ENCODE assay signal across 25 cellular contexts in genomic region chrX:152905081-152905420, GRCh38. TPM values are rescaled to one million over a fixed set of nuclear protein-coding genes. Genes with fewer than 3 reads are reported as not detected.
A peak's percentile ranks its signal among the peaks of the same experiment; 100 is the strongest.
DNase-seq lines count a peak whose midpoint lies in the region; ATAC-seq, FAIRE-seq and TF ChIP-seq lines count a peak whose summit lies in the region.
"Had no signal": no experiment of that assay in that cellular context is flagged by ENCODE, and none has a peak within 500 bp of the region (broad histone marks: within the 10 kb centered on the region; RNA-seq: fewer than 3 reads in every experiment).

No MANE protein-coding gene starts in this region.

- POLR2A ChIA-PET in H1 (lab: Charles Lee; ENCODE audit: partially characterized antibody): no interaction called here

- H4K91ac ChIP-seq in H1 (replicated peaks; ENCODE audit: insufficient read length, low read length): no peak overlapping the region

- CTCF ChIA-PET in H1 (lab: Charles Lee; ENCODE audit: partially characterized antibody) (interaction anchor here (0.7 to 9.6 kb wide), 10 partner anchors 9 to 73 kb away, joined by 3 to 94 read pairs (median 4); no protein-coding TSS in a partner anchor), Calu3 (lab: Charles Lee) (no interaction called here)

- ATAC-seq in upper lobe of right lung (no peak), gastroesophageal sphincter (no peak)
- no peak for ATAC-seq in activated T-helper 17 cell treated with anti-CD3 and anti-CD28 coated beads, Interleukin-2, amount 50 U/mL, for 72 hours (replicated peaks)

- H4K5ac ChIP-seq in H1 (ENCODE audit: insufficient read length, low read depth, low read length): no peak overlapping the region

- no TSS peak for BruUV-seq in Calu3 (replicated peaks; lab: Mats Ljungman, UMichigan)

- no peaks in the 10 kb centered on the region for H3K4me1 Mint-ChIP-seq in activated T-helper 17 cell treated with anti-CD3 and anti-CD28 coated beads, Interleukin-2, amount 50 U/mL, for 72 hours
- peaks cover 5% of the 10 kb centered on the region for H3K4me1 Mint-ChIP-seq in Calu3 (ENCODE audit: low read depth, unreplicated experiment)
- H3K4me1 Mint-ChIP-seq: activated naive CD8-positive, alpha-beta T cell treated with anti-CD3 and anti-CD28 coated beads, Interleukin-2, amount 10 ng/mL, durations not matched to agents 7 days and 5 days; naive thymus-derived CD4-positive, alpha-beta T cell; T-cell had no signal

- no peak overlapping the region for H3K9ac ChIP-seq in H1 (replicated peaks in 1 of 4; ENCODE audit: extremely low read depth in 1 of 4, low read depth in 3 of 4, low read length in 3 of 4)

- peaks cover 0 to 25% (median 12%) of the 10 kb centered on the region in 4 experiments; a peak in 6 of 7 replicates for H3K4me1 ChIP-seq in H1 (replicated peaks in 1 of 4; ENCODE audit: control insufficient read depth in 3 of 4, insufficient read depth in 4 of 4, low read length in 3 of 4)
- H3K4me1 ChIP-seq in upper lobe of right lung: no peaks in the 10 kb centered on the region
- H3K4me1 ChIP-seq in gastroesophageal sphincter: peaks cover 0 to 4% (median 0%) of the 10 kb centered on the region in 3 donors
- H3K4me1 ChIP-seq: Caco-2, heart left ventricle, prostate gland had no signal

- intact Hi-C loops in upper lobe of right lung (cut with DNase I): no loop called here
- intact Hi-C loops in Calu3 (cut with micrococcal nuclease; ENCODE audit: unreplicated experiment): no loop called here

- H3K36me3 ChIP-seq in H1 (ENCODE audit: control insufficient read depth in 2 of 4, insufficient read depth in 4 of 4, low read length in 3 of 4) (no peaks in the 10 kb centered on the region), upper lobe of right lung (no peaks in the 10 kb centered on the region), gastroesophageal sphincter (no peaks in the 10 kb centered on the region)
- H3K36me3 ChIP-seq: heart left ventricle, prostate gland, SJSA1, tibial nerve had no signal

- no peaks in the 10 kb centered on the region for H3K79me1 ChIP-seq in H1 (ENCODE audit: low read depth, low read length)

- TF ChIP-seq CTCF in H1 (IDR thresholded peaks at IDR 0.05; ENCODE audit: control extremely low read depth in 1 of 3, insufficient read depth in 1 of 3, low read depth in 1 of 3, low read length in 3 of 3) (no peak), upper lobe of right lung (IDR thresholded peaks at IDR 0.05) (no peak), Calu3 (IDR thresholded peaks at IDR 0.05; ENCODE audit: unreplicated experiment) (no peak), gastroesophageal sphincter (IDR thresholded peaks at IDR 0.05) (no peak)

- no peak overlapping the region; a peak in 1 of 4 replicates for H3K4me2 ChIP-seq in H1 (ENCODE audit: insufficient read depth in 1 of 2, low read depth in 2 of 2, low read length in 2 of 2)

- no peaks in the 10 kb centered on the region for H4K20me1 ChIP-seq in H1 (replicated peaks in 1 of 2; ENCODE audit: control insufficient read depth in 1 of 2, insufficient read depth in 2 of 2, low read length in 2 of 2)

- WGBS in H1 (ENCODE audit: extremely low coverage in 1 of 2, insufficient coverage in 1 of 2, insufficient read length in 1 of 2, insufficient replicate concordance in 2 of 2, low coverage in 1 of 2, low lambda C conversion rate in 2 of 2, missing lambda C conversion rate in 1 of 2), 2 experiments: 96% methylated on average over 8 of the region's 8 CpGs; no CpG with 5 or more reads in 1 of the 2 experiments
- WGBS in gastroesophageal sphincter (ENCODE audit: low coverage in 1 of 2), 2 donors: 100% methylated on average over 1 of the region's 8 CpGs; no CpG with 5 or more reads in 1 of the 2 donors

- no peak overlapping the region for H3K56ac ChIP-seq in H1 (replicated peaks; ENCODE audit: insufficient read length, low read depth, low read length)

- H3K27me3 ChIP-seq in H1 (replicated peaks in 1 of 4; ENCODE audit: control insufficient read depth in 3 of 4, extremely low read depth in 1 of 4, insufficient read depth in 3 of 4, low read length in 3 of 4) (no peaks in the 10 kb centered on the region), upper lobe of right lung (no peaks in the 10 kb centered on the region), gastroesophageal sphincter (no peaks in the 10 kb centered on the region)
- H3K27me3 ChIP-seq: SJSA1 had no signal

- no peak overlapping the region for H2AK5ac ChIP-seq in H1 (ENCODE audit: low read depth, low read length)

- no peak overlapping the region for H2BK12ac ChIP-seq in H1 (ENCODE audit: low read depth, low read length)

- peaks cover 3% of the 10 kb centered on the region for H3K27me3 Mint-ChIP-seq in activated T-helper 17 cell treated with anti-CD3 and anti-CD28 coated beads, Interleukin-2, amount 50 U/mL, for 72 hours
- H3K27me3 Mint-ChIP-seq in Calu3 (ENCODE audit: unreplicated experiment): no peaks in the 10 kb centered on the region

- no peak overlapping the region for H3K4me3 Mint-ChIP-seq in activated T-helper 17 cell treated with anti-CD3 and anti-CD28 coated beads, Interleukin-2, amount 50 U/mL, for 72 hours
- H3K4me3 Mint-ChIP-seq in Calu3 (ENCODE audit: low read depth, unreplicated experiment): no peak overlapping the region
- H3K4me3 Mint-ChIP-seq: activated B cell treated with CpG ODN at 0.5 μM for 24 hours; activated naive CD8-positive, alpha-beta T cell treated with anti-CD3 and anti-CD28 coated beads, Interleukin-2, amount 10 ng/mL, durations not matched to agents 7 days and 5 days; activated T-cell treated with anti-CD3 and anti-CD28 coated beads, Interleukin-2, amount 50 U/mL, for 24 hours; dendritic cell treated with granulocyte-macrophage colony-stimulating factor and Interleukin-4, amounts not matched to agents 40 ng/mL and 50 ng/mL, for 4 days; endodermal cell; naive thymus-derived CD4-positive, alpha-beta T cell; T-cell had no signal

- no peak overlapping the region for H3K18ac ChIP-seq in H1 (ENCODE audit: extremely low read depth, low read length)

- no peak overlapping the region for H3K14ac ChIP-seq in H1 (ENCODE audit: insufficient read length)

- TF ChIP-seq EP300 in H1 (IDR thresholded peaks at IDR 0.05; ENCODE audit: borderline replicate concordance in 1 of 2, low read depth in 2 of 2, low read length in 2 of 2): no peak
- no peak for TF ChIP-seq EP300 in gastroesophageal sphincter (IDR thresholded peaks at IDR 0.05)

- no peaks in the 10 kb centered on the region for H3K36me3 Mint-ChIP-seq in activated T-helper 17 cell treated with anti-CD3 and anti-CD28 coated beads, Interleukin-2, amount 50 U/mL, for 72 hours (ENCODE audit: low read depth)
- H3K36me3 Mint-ChIP-seq in Calu3 (ENCODE audit: insufficient read depth, unreplicated experiment): no peaks in the 10 kb centered on the region
- H3K36me3 Mint-ChIP-seq: activated naive CD8-positive, alpha-beta T cell treated with anti-CD3 and anti-CD28 coated beads, Interleukin-2, amount 10 ng/mL, durations not matched to agents 7 days and 5 days; naive thymus-derived CD4-positive, alpha-beta T cell; T-cell had no signal

- TF ChIP-seq RAD21 in H1 (IDR thresholded peaks at IDR 0.05 in 1 of 2, conservative IDR thresholded peaks at IDR 0.05 in 1 of 2; ENCODE audit: low read depth in 2 of 2, low read length in 2 of 2): no peak

- FAIRE-seq in H1 (lab: Jason Lieb, UNC): no peak
- FAIRE-seq: keratinocyte had no signal

- 0 out of 2 replicates have a peak overlapping the region, but pooled peaks have one; percentile 32 for H2BK20ac ChIP-seq in H1 (ENCODE audit: low read length)

- TF ChIP-seq POLR2A in H1 (IDR thresholded peaks at IDR 0.05; ENCODE audit: control extremely low read depth in 1 of 2, low read depth in 2 of 2, low read length in 2 of 2): no peak
- no peak for TF ChIP-seq POLR2A in gastroesophageal sphincter (IDR thresholded peaks at IDR 0.05)

- no peak overlapping the region; the same call in 1 of the 2 replicates for H4K8ac ChIP-seq in H1 (ENCODE audit: extremely low read depth, insufficient read depth, low read length)

- H3K23me2 ChIP-seq in H1 (ENCODE audit: low read depth, low read length): no peaks in the 10 kb centered on the region

- H2BK15ac ChIP-seq in H1 (ENCODE audit: low read length): 0 out of 2 replicates have a peak overlapping the region, but pooled peaks have one; percentile 16

- H2AFZ ChIP-seq in H1 (ENCODE audit: low read length): no peak overlapping the region

- H2BK5ac ChIP-seq in H1 (ENCODE audit: low read depth, low read length): no peak overlapping the region

- no peak overlapping the region for H3K4ac ChIP-seq in H1 (replicated peaks; ENCODE audit: insufficient read length, low read depth, low read length)

- H3K23ac ChIP-seq in H1 (ENCODE audit: insufficient read length): no peak overlapping the region

- H3K4me3 ChIP-seq in H1 (ENCODE audit: extremely low read depth in 1 of 4, insufficient read depth in 2 of 4, low read depth in 3 of 4, low read length in 4 of 4) (no peak overlapping the region), upper lobe of right lung (no peak overlapping the region), gastroesophageal sphincter (no peak overlapping the region)
- H3K4me3 ChIP-seq: heart left ventricle, prostate gland, SJSA1, tibial nerve had no signal

- H2BK120ac ChIP-seq in H1 (replicated peaks; ENCODE audit: low read depth, low read length): no peak overlapping the region

- H3K27ac ChIP-seq in H1 (ENCODE audit: low read depth, low read length): no peak overlapping the region
- no peak overlapping the region for H3K27ac ChIP-seq in upper lobe of right lung
- H3K27ac ChIP-seq in gastroesophageal sphincter: no peak overlapping the region
- H3K27ac ChIP-seq: 22Rv1, C4-2B, heart left ventricle, prostate gland, SJSA1, tibial nerve had no signal

- no peaks in the 10 kb centered on the region for H3K9me3 Mint-ChIP-seq in activated T-helper 17 cell treated with anti-CD3 and anti-CD28 coated beads, Interleukin-2, amount 50 U/mL, for 72 hours
- no peaks in the 10 kb centered on the region for H3K9me3 Mint-ChIP-seq in Calu3 (ENCODE audit: low read depth, unreplicated experiment)
- H3K9me3 Mint-ChIP-seq: activated B cell treated with CpG ODN at 0.5 μM for 24 hours; activated naive CD8-positive, alpha-beta T cell treated with anti-CD3 and anti-CD28 coated beads, Interleukin-2, amount 10 ng/mL, durations not matched to agents 7 days and 5 days; activated T-cell treated with anti-CD3 and anti-CD28 coated beads, Interleukin-2, amount 50 U/mL, for 24 hours; dendritic cell treated with granulocyte-macrophage colony-stimulating factor and Interleukin-4, amounts not matched to agents 40 ng/mL and 50 ng/mL, for 4 days; naive thymus-derived CD4-positive, alpha-beta T cell; T-cell had no signal

- DNase-seq in DMS53 (lab: John Stamatoyannopoulos, UW) (peak; percentile 26), DMS53 treated with DMSO at 0.1 percent for 48 hours (lab: John Stamatoyannopoulos, UW; ENCODE audit: unreplicated experiment) (no peak), NCI-H524 (lab: John Stamatoyannopoulos, UW) (peak; percentile 75 to 91), H1 (ENCODE audit: low read depth in 1 of 2, low spot score in 2 of 2) (no peak), upper lobe of right lung (peak; percentile 30), Calu3 (no peak)
- DNase-seq: activated gamma-delta T cell, NCI-H187 treated with DMSO at 0.1 percent for 48 hours had no signal

- no peaks in the 10 kb centered on the region for H3K9me3 ChIP-seq in H1 (ENCODE audit: insufficient read depth in 2 of 2, low read depth in 1 of 2, low read length in 1 of 2)
- no peaks in the 10 kb centered on the region for H3K9me3 ChIP-seq in upper lobe of right lung
- no peaks in the 10 kb centered on the region for H3K9me3 ChIP-seq in gastroesophageal sphincter
- H3K9me3 ChIP-seq: Caco-2, heart left ventricle, prostate gland, SJSA1, tibial nerve had no signal

- H3K79me2 ChIP-seq in H1 (ENCODE audit: control insufficient read depth in 1 of 2, insufficient read depth in 2 of 2, low read length in 2 of 2): no peaks in the 10 kb centered on the region

- H3K27ac Mint-ChIP-seq in activated T-helper 17 cell treated with anti-CD3 and anti-CD28 coated beads, Interleukin-2, amount 50 U/mL, for 72 hours: no peak overlapping the region
- no peak overlapping the region for H3K27ac Mint-ChIP-seq in Calu3 (ENCODE audit: unreplicated experiment)
- H3K27ac Mint-ChIP-seq: activated B cell treated with CpG ODN at 0.5 μM for 24 hours; activated naive CD8-positive, alpha-beta T cell treated with anti-CD3 and anti-CD28 coated beads, Interleukin-2, amount 10 ng/mL, durations not matched to agents 7 days and 5 days; activated T-cell treated with anti-CD3 and anti-CD28 coated beads, Interleukin-2, amount 50 U/mL, for 24 hours; dendritic cell treated with granulocyte-macrophage colony-stimulating factor and Interleukin-4, amounts not matched to agents 40 ng/mL and 50 ng/mL, for 4 days; naive thymus-derived CD4-positive, alpha-beta T cell; T-cell had no signal

RNA-seq across cellular contexts. Expression of gene ZNF185, which starts 7.2 kb away (rescaled TPM):
- 15.4 and 15.6 TPM in 2 replicates for total RNA-seq in H1 (2021; fragmentation: NEBNext Ultra II Directional; extraction: Animal tissue kit (Norgen Biotek cat#: 25700))
- polyA plus RNA-seq in H1 (2011; rRNA removed): 18.6 and 20.1 TPM in 2 replicates
- polyA plus RNA-seq in H1 (2011; cell fraction: cytosol; rRNA removed): 16.8 TPM
- 33.8 TPM for polyA plus RNA-seq in H1 (2011; cell fraction: nucleus; rRNA removed)
- 13.5 to 18.5 TPM (median 15.8 TPM) in 4 replicates for polyA plus RNA-seq in H1 (2012, experiment 1 of 2)
- 6.4 TPM for polyA plus RNA-seq in H1 (2012, experiment 2 of 2)
- 8.5 TPM for polyA plus RNA-seq in H1 (2013, experiment 1 of 2)
- polyA plus RNA-seq in H1 (2013, experiment 2 of 2): 9.2 TPM
- polyA minus RNA-seq in H1 (2011; rRNA and poly(A)+ RNA removed): 17.3 and 24.3 TPM in 2 replicates
- polyA minus RNA-seq in H1 (2011; cell fraction: cytosol; rRNA and poly(A)+ RNA removed): 10.8 TPM
- 9.4 TPM for polyA minus RNA-seq in H1 (2011; cell fraction: nucleus; rRNA and poly(A)+ RNA removed)
- total RNA-seq in upper lobe of right lung (16.3 TPM), Calu3 (2022) (24.3 and 25.2 TPM in 2 replicates), gastroesophageal sphincter (10 to 100 TPM in 1 of 4 donors, 1 to 10 TPM in 3; 2.7 to 13.7 (median 3.6) TPM)
- 1 to 10 TPM; 2.3 TPM for total RNA-seq in activated T-helper 17 cell treated with anti-CD3 and anti-CD28 coated beads, Interleukin-2, amount 50 U/mL, for 72 hours

Comparison
In these comparisons a context has a peak if more than half of its experiments do, and no peak if none do; other contexts are left out.
1. DNase-seq: peak in DMS53 (single experiment), NCI-H524 (2 of 2) and upper lobe of right lung (single experiment); none in DMS53 treated with DMSO at 0.1 percent for 48 hours (single experiment), H1 (0 of 2) and Calu3 (single experiment).